Comparison of ENCODE assay signal across 1 cellular context in genomic region chr22:38284042-38284402, GRCh38.
TF ChIP-seq lines count a peak whose summit lies in the region.

No MANE protein-coding gene starts in this region.

TF ChIP-seq in HepG2, 621 proteins besides CTCF, POLR2A, EP300 and RAD21:
- TF ChIP-seq LCORL (IDR thresholded peaks at IDR 0.05) = no peak
- TF ChIP-seq LCORL (CRISPR knock-in tag; IDR thresholded peaks at IDR 0.05) = peak; percentile 54; the same call in 1 of the 2 replicates
- 0 out of 2 replicates have a peak, but pooled peaks have one; percentile 9 for TF ChIP-seq ZNF556 (CRISPR knock-in tag; IDR thresholded peaks at IDR 0.05; ENCODE audit: borderline replicate concordance)
- no peak for TF ChIP-seq BRCA1 (CRISPR knock-in tag; IDR thresholded peaks at IDR 0.05)
- TF ChIP-seq NPAS2 (CRISPR knock-in tag; IDR thresholded peaks at IDR 0.05; ENCODE audit: borderline replicate concordance) = no peak
- peak; percentile 9; the same call in 1 of the 2 replicates for TF ChIP-seq TGIF2 (CRISPR knock-in tag; IDR thresholded peaks at IDR 0.05)
- peak; percentile 30 for TF ChIP-seq ZNF883 (CRISPR knock-in tag; IDR thresholded peaks at IDR 0.05; ENCODE audit: not compliant biosample characterization)
- no peak for TF ChIP-seq ZSCAN20 (CRISPR knock-in tag; IDR thresholded peaks at IDR 0.05; ENCODE audit: borderline replicate concordance)
- TF ChIP-seq HMG20A (CRISPR knock-in tag; IDR thresholded peaks at IDR 0.05; ENCODE audit: borderline replicate concordance) = peak; percentile 6; the same call in 1 of the 2 replicates
- TF ChIP-seq HINFP (CRISPR knock-in tag; IDR thresholded peaks at IDR 0.05; ENCODE audit: low read depth) = no peak
- TF ChIP-seq ETV5 (CRISPR knock-in tag; IDR thresholded peaks at IDR 0.05; ENCODE audit: borderline replicate concordance) = no peak
- no peak for TF ChIP-seq ZNF12 (CRISPR knock-in tag; IDR thresholded peaks at IDR 0.05)
- peak; percentile 5 for TF ChIP-seq CBX1 (IDR thresholded peaks at IDR 0.05; ENCODE audit: low read depth)
- TF ChIP-seq ZNF574 (CRISPR knock-in tag; IDR thresholded peaks at IDR 0.05) = peak; percentile 2; the same call in 1 of the 2 replicates
- TF ChIP-seq TEAD3 (CRISPR knock-in tag; optimal IDR thresholded peaks at IDR 0.05; ENCODE audit: borderline replicate concordance) = peak; percentile 53
- no peak for TF ChIP-seq ZNF10 (CRISPR knock-in tag; IDR thresholded peaks at IDR 0.05; ENCODE audit: borderline replicate concordance, low read depth)
- TF ChIP-seq ZNF629 (CRISPR knock-in tag; conservative IDR thresholded peaks at IDR 0.05) = 0 out of 2 replicates have a peak, but pooled peaks have one; percentile 4
- no peak for TF ChIP-seq ERF (CRISPR knock-in tag; IDR thresholded peaks at IDR 0.05)
- TF ChIP-seq ZNF326 (CRISPR knock-in tag; IDR thresholded peaks at IDR 0.05; ENCODE audit: borderline replicate concordance) = no peak
- no peak for TF ChIP-seq ZBTB40 (IDR thresholded peaks at IDR 0.05)
- TF ChIP-seq ZBTB40 (CRISPR knock-in tag; IDR thresholded peaks at IDR 0.05) = no peak
- TF ChIP-seq ZSCAN9 (CRISPR knock-in tag; IDR thresholded peaks at IDR 0.05; ENCODE audit: borderline replicate concordance) = 0 out of 2 replicates have a peak, but pooled peaks have one; percentile 9
- 0 out of 2 replicates have a peak, but pooled peaks have one; percentile 5 for TF ChIP-seq ZNF784 (CRISPR knock-in tag; IDR thresholded peaks at IDR 0.05; ENCODE audit: borderline replicate concordance)
